Comparison of ENCODE assay signal across 15 cellular contexts in genomic region chr2:65319674-65320041, GRCh38.
A peak's percentile ranks its signal among the peaks of the same experiment; 100 is the strongest.
DNase-seq lines count a peak whose midpoint lies in the region; ATAC-seq and TF ChIP-seq lines count a peak whose summit lies in the region.
"Had no signal": no experiment of that assay in that cellular context is flagged by ENCODE, and none has a peak within 500 bp of the region (broad histone marks: within the 10 kb centered on the region; RNA-seq: fewer than 3 reads in every experiment).

No MANE protein-coding gene starts in this region.

- H3K9me3 Mint-ChIP-seq in activated T-cell treated with anti-CD3 and anti-CD28 coated beads, Interleukin-2, amount 50 U/mL, for 24 hours = no peaks in the 10 kb centered on the region
- H3K9me3 Mint-ChIP-seq: activated naive CD4-positive, alpha-beta T cell treated with anti-CD3 and anti-CD28 coated beads for 36 hours; central memory CD8-positive, alpha-beta T cell; naive thymus-derived CD8-positive, alpha-beta T cell; T-helper 2 cell treated with Interferon-gamma antibody and Interleukin-4, amounts not matched to agents 5 μg/mL and 100 μg/mL, for 36 hours had no signal

- H3K27ac Mint-ChIP-seq in activated T-cell treated with anti-CD3 and anti-CD28 coated beads, Interleukin-2, amount 50 U/mL, for 24 hours = peak overlapping the region; percentile 90
- H3K27ac Mint-ChIP-seq: activated naive CD4-positive, alpha-beta T cell treated with anti-CD3 and anti-CD28 coated beads for 36 hours had no signal

- H4K20me1 ChIP-seq in SU-DHL-6 (ENCODE audit: low read depth, low read length) = no peaks in the 10 kb centered on the region
- no peaks in the 10 kb centered on the region for H4K20me1 ChIP-seq in fibroblast of lung (ENCODE audit: control insufficient read depth, extremely low read depth, insufficient read depth, low read length)

- H3K27me3 ChIP-seq in SU-DHL-6 (ENCODE audit: low read length) = no peaks in the 10 kb centered on the region
- H3K27me3 ChIP-seq in fibroblast of lung (ENCODE audit: control insufficient read depth, insufficient read depth, low read length) = no peaks in the 10 kb centered on the region
- no peaks in the 10 kb centered on the region for H3K27me3 ChIP-seq in transverse colon
- no peaks in the 10 kb centered on the region for H3K27me3 ChIP-seq in A673 (replicated peaks; ENCODE audit: insufficient read depth, low read depth, low read length, poor library complexity)

- H3K36me3 ChIP-seq in SU-DHL-6 (ENCODE audit: low read length) = peaks cover 7% of the 10 kb centered on the region; the same call in 1 of the 2 replicates
- peaks cover 5% of the 10 kb centered on the region for H3K36me3 ChIP-seq in fibroblast of lung (ENCODE audit: control insufficient read depth, insufficient read depth, low read length)
- peaks cover 0 to 9% (median 0%) of the 10 kb centered on the region in 4 donors for H3K36me3 ChIP-seq in transverse colon
- H3K36me3 ChIP-seq in A673 (ENCODE audit: insufficient read depth, low read length, poor library complexity, severe bottlenecking) = peaks cover 21% of the 10 kb centered on the region

- H3K9me3 ChIP-seq in SU-DHL-6 (ENCODE audit: insufficient read depth, low read length) (no peaks in the 10 kb centered on the region), fibroblast of lung (ENCODE audit: control insufficient read depth, insufficient read depth, low read depth, low read length) (no peaks in the 10 kb centered on the region), transverse colon (no peaks in the 10 kb centered on the region), A673 (ENCODE audit: low read depth, low read length, poor library complexity, severe bottlenecking) (no peaks in the 10 kb centered on the region)

- TF ChIP-seq CTCF in SU-DHL-6 (IDR thresholded peaks at IDR 0.05; ENCODE audit: insufficient read depth, low read length, poor library complexity, severe bottlenecking) (no peak), fibroblast of lung (conservative IDR thresholded peaks at IDR 0.05 in 1 of 2, IDR thresholded peaks at IDR 0.05 in 1 of 2; ENCODE audit: low read depth in 1 of 2, low read length in 2 of 2) (no peak), transverse colon (IDR thresholded peaks at IDR 0.05) (no peak), A673 (conservative IDR thresholded peaks at IDR 0.05; ENCODE audit: low read depth, low read length) (no peak)

- intact Hi-C loops in transverse colon (cut with DNase I; ENCODE audit: low total_unique reads) (no loop called here), A673 (cut with micrococcal nuclease; ENCODE audit: unreplicated experiment) (no loop called here)

- H3K4me1 Mint-ChIP-seq in activated T-cell treated with anti-CD3 and anti-CD28 coated beads, Interleukin-2, amount 50 U/mL, for 24 hours (ENCODE audit: low read depth) = peaks cover 24% of the 10 kb centered on the region

- no peak overlapping the region for H3K9ac ChIP-seq in SU-DHL-6 (ENCODE audit: low read length)
- peak overlapping the region; percentile 46 for H3K9ac ChIP-seq in fibroblast of lung (ENCODE audit: insufficient read depth, low read length)

- CTCF ChIA-PET in A673 (lab: Charles Lee) = no interaction called here

- H3K4me2 ChIP-seq in SU-DHL-6 (ENCODE audit: low read depth, low read length, poor library complexity, severe bottlenecking) = no peak overlapping the region
- H3K4me2 ChIP-seq in fibroblast of lung (ENCODE audit: extremely low read depth, insufficient read depth, low read length) = peak overlapping the region; percentile 85

- peak overlapping the region; percentile 36; the same call in 1 of the 2 replicates for H3K27ac ChIP-seq in SU-DHL-6 (ENCODE audit: low read depth, low read length)
- peak overlapping the region; percentile 97 for H3K27ac ChIP-seq in fibroblast of lung (ENCODE audit: insufficient read depth, low read length)
- H3K27ac ChIP-seq in transverse colon = peak overlapping the region in 3 of 4 donors; percentile 47 to 60 (median 48)
- H3K27ac ChIP-seq in A673 (ENCODE audit: low read depth, low read length, poor library complexity, severe bottlenecking) = no peak overlapping the region

- no peak for TF ChIP-seq POLR2A in transverse colon (IDR thresholded peaks at IDR 0.05)

- H3K4me1 ChIP-seq in fibroblast of lung (ENCODE audit: control insufficient read depth, extremely low read depth, insufficient read depth, low read length) = peaks cover 27% of the 10 kb centered on the region
- peaks cover 0 to 13% (median 5%) of the 10 kb centered on the region in 4 donors for H3K4me1 ChIP-seq in transverse colon
- H3K4me1 ChIP-seq in A673 (ENCODE audit: insufficient read depth, low read length, poor library complexity, severe bottlenecking) = no peaks in the 10 kb centered on the region

- WGBS in transverse colon (ENCODE audit: low coverage in 1 of 2), 2 donors = 83% methylated on average over 1 of the region's 1 CpG; no CpG with 5 or more reads in 1 of the 2 donors

- H3K36me3 Mint-ChIP-seq in activated T-cell treated with anti-CD3 and anti-CD28 coated beads, Interleukin-2, amount 50 U/mL, for 24 hours (ENCODE audit: low read depth) = peaks cover under 1% of the 10 kb centered on the region
- H3K36me3 Mint-ChIP-seq: naive thymus-derived CD8-positive, alpha-beta T cell had no signal

- H3K9me2 ChIP-seq in SU-DHL-6 (replicated peaks; ENCODE audit: insufficient read depth, low read length) = no peaks in the 10 kb centered on the region

- POLR2A ChIA-PET in A673 (lab: Charles Lee; ENCODE audit: low non-redundant PET) = no interaction called here

- in situ Hi-C loops in transverse colon (cut with MboI; ENCODE audit: low pct_ligation_motif_present in 1 of 4, low pct_unique_long_range_greater_than_20kb in 1 of 4, low sequenced_read_pairs in 3 of 4) = no loop called here

- no peaks in the 10 kb centered on the region for H3K27me3 Mint-ChIP-seq in activated T-cell treated with anti-CD3 and anti-CD28 coated beads, Interleukin-2, amount 50 U/mL, for 24 hours
- H3K27me3 Mint-ChIP-seq: central memory CD8-positive, alpha-beta T cell had no signal

- H2AFZ ChIP-seq in SU-DHL-6 (ENCODE audit: low read depth, low read length, severe bottlenecking) (no peak overlapping the region), fibroblast of lung (ENCODE audit: low read length) (no peak overlapping the region)

- no peak overlapping the region for H3K4me3 Mint-ChIP-seq in activated T-cell treated with anti-CD3 and anti-CD28 coated beads, Interleukin-2, amount 50 U/mL, for 24 hours
- H3K4me3 Mint-ChIP-seq: activated naive CD4-positive, alpha-beta T cell treated with anti-CD3 and anti-CD28 coated beads for 36 hours; central memory CD8-positive, alpha-beta T cell; naive thymus-derived CD8-positive, alpha-beta T cell; T-helper 2 cell treated with Interferon-gamma antibody and Interleukin-4, amounts not matched to agents 5 μg/mL and 100 μg/mL, for 36 hours had no signal

- DNase-seq in activated T-cell treated with anti-CD3 and anti-CD28 coated beads, Interleukin-2, amount 50 U/mL, for 24 hours = no peak
- DNase-seq in activated T-cell treated with anti-CD3 and anti-CD28 coated beads, Interleukin-2, amount 50 U/mL, for 1 hour = no peak
- no peak for DNase-seq in fibroblast of lung (ENCODE audit: low read depth in 2 of 2)
- no peak for DNase-seq in transverse colon
- DNase-seq in A673 (ENCODE audit: low spot score) = no peak
- no peak for DNase-seq in DMS114 treated with DMSO at 0.1 percent for 48 hours (lab: John Stamatoyannopoulos, UW; ENCODE audit: unreplicated experiment)
- DNase-seq: activated naive CD4-positive, alpha-beta T cell treated with anti-CD3 and anti-CD28 coated beads for 36 hours; naive thymus-derived CD8-positive, alpha-beta T cell; NCI-H526; retina; stimulated activated CD4-positive, alpha-beta T cell treated with anti-CD3 and anti-CD28 coated beads, Interleukin-4, amount 100 ng/mL, for 1 hour had no signal

- BruUV-seq in A673 (replicated peaks; lab: Mats Ljungman, UMichigan) = no TSS peak

- H3K4me3 ChIP-seq in SU-DHL-6 (ENCODE audit: insufficient read depth, low read length, poor library complexity, severe bottlenecking) (no peak overlapping the region), fibroblast of lung (replicated peaks in 1 of 4; ENCODE audit: control extremely low read depth in 1 of 4, insufficient read depth in 1 of 4, low read depth in 3 of 4, low read length in 4 of 4) (no peak overlapping the region), transverse colon (no peak overlapping the region), A673 (ENCODE audit: low read depth, low read length, poor library complexity, severe bottlenecking) (no peak overlapping the region)

- no peak for TF ChIP-seq EP300 in transverse colon (IDR thresholded peaks at IDR 0.05; ENCODE audit: low read depth)

- H3K79me2 ChIP-seq in SU-DHL-6 (ENCODE audit: insufficient read depth, low read length) = no peaks in the 10 kb centered on the region
- H3K79me2 ChIP-seq in fibroblast of lung (ENCODE audit: control insufficient read depth, insufficient read depth, low read length) = peaks cover 9% of the 10 kb centered on the region

- no peak for ATAC-seq in GM18861 (IDR thresholded peaks at IDR 0.05; ENCODE audit: unreplicated experiment)
- ATAC-seq: naive thymus-derived CD8-positive, alpha-beta T cell had no signal

- H3F3A ChIP-seq in SU-DHL-6 (ENCODE audit: insufficient read depth) = peaks cover 27% of the 10 kb centered on the region; the same call in 1 of the 2 replicates
